In genomic region chr6:28188111-28188979, GRCh38 we compare ENCODE assay signal across 28 cellular contexts.
"Had no signal": no experiment of that assay in that cellular context is flagged by ENCODE, and none has a peak within 500 bp of the region (broad histone marks: within the 10 kb centered on the region; RNA-seq: fewer than 3 reads in every experiment).

No MANE protein-coding gene starts in this region.

- H3K4me3 ChIP-seq: breast epithelium, SK-N-MC had no signal

- ATAC-seq: activated CD4-positive, alpha-beta T cell treated with anti-CD3 and anti-CD28 coated beads for 36 hours; activated T-cell treated with anti-CD3 and anti-CD28 coated beads, Interleukin-2, amount 50 U/mL, for 72 hours; Panc1; Right ventricle myocardium inferior; T-cell had no signal

- H3K4me1 ChIP-seq: breast epithelium had no signal

- H3K36me3 ChIP-seq: breast epithelium had no signal

- DNase-seq: activated CD4-positive, alpha-beta memory T cell treated with anti-CD3 and anti-CD28 coated beads, Interleukin-2, amount 10 ng/mL, durations not matched to agents 7 days and 5 days; activated CD4-positive, alpha-beta T cell treated with anti-CD3 and anti-CD28 coated beads for 36 hours; activated CD4-positive, alpha-beta T cell treated with anti-CD3 and anti-CD28 coated beads, Interleukin-2, amount 50 U/mL, for 1 hour; activated CD8-positive, alpha-beta memory T cell treated with anti-CD3 and anti-CD28 coated beads, Interleukin-2, amount 50 U/mL, for 4 hours; activated naive CD4-positive, alpha-beta T cell treated with anti-CD3 and anti-CD28 coated beads, Interleukin-2, amount 50 U/mL, for 16 hours; activated naive CD8-positive, alpha-beta T cell treated with anti-CD3 and anti-CD28 coated beads, Interleukin-2, amount 10 ng/mL, durations not matched to agents 7 days and 5 days; activated T-cell treated with anti-CD3 and anti-CD28 coated beads, Interleukin-2, amount 50 U/mL, for 72 hours; aorta; caudate nucleus; MM.1S; NCI-H1105; NCI-H1436; NCI-H187; NCI-H2081; NCI-H510A treated with DMSO at 0.1 percent for 48 hours; NCI-H69; NK-92 treated with Interleukin-12 subunit alpha and Interleukin-12 subunit beta, amount 100 ng/mL, for 24 hours; OCI-M1; RPMI8226; T-cell; T-helper 2 cell; T1000 had no signal

- H3K27me3 ChIP-seq: breast epithelium had no signal

- H3K27ac ChIP-seq: breast epithelium, SK-N-MC, VCaP had no signal

- FAIRE-seq: TTC549 had no signal
